11 cellular contexts compared by ENCODE assay signal in genomic region chr15:62444104-62445027, GRCh38. TPM values are rescaled to one million over a fixed set of nuclear protein-coding genes. Genes with fewer than 3 reads are reported as not detected.
DNase-seq lines count a peak whose midpoint lies in the region; ATAC-seq and TF ChIP-seq lines count a peak whose summit lies in the region.
"Had no signal": no experiment of that assay in that cellular context is flagged by ENCODE, and none has a peak within 500 bp of the region (broad histone marks: within the 10 kb centered on the region; RNA-seq: fewer than 3 reads in every experiment).

No MANE protein-coding gene starts in this region.

- in situ Hi-C loops in GM23248 (cut with MboI): no loop called here

- no peaks in the 10 kb centered on the region for H3K36me3 ChIP-seq in GM23248 (ENCODE audit: low read depth)
- no peaks in the 10 kb centered on the region for H3K36me3 ChIP-seq in SK-N-SH (replicated peaks in 1 of 2; ENCODE audit: control insufficient read depth in 1 of 2, insufficient read depth in 2 of 2, low read length in 1 of 2)
- H3K36me3 ChIP-seq in skeletal muscle satellite cell (ENCODE audit: insufficient read depth, low read length): no peaks in the 10 kb centered on the region
- no peaks in the 10 kb centered on the region for H3K36me3 ChIP-seq in prostate gland
- H3K36me3 ChIP-seq in WERI-Rb-1: no peaks in the 10 kb centered on the region

- H3F3A ChIP-seq in GM23248 (ENCODE audit: insufficient read depth) (peaks cover 41% of the 10 kb centered on the region), SK-N-SH (replicated peaks; ENCODE audit: insufficient read depth) (peaks cover 25% of the 10 kb centered on the region)

- H3K9me3 Mint-ChIP-seq in activated T-cell treated with anti-CD3 and anti-CD28 coated beads, Interleukin-2, amount 50 U/mL, for 4 hours: no peaks in the 10 kb centered on the region
- H3K9me3 Mint-ChIP-seq: WTC11 had no signal

- peak in 1 of 2 experiments; percentile 85; a peak in 1 of 4 replicates for TF ChIP-seq EP300 in SK-N-SH (IDR thresholded peaks at IDR 0.05; ENCODE audit: borderline replicate concordance in 1 of 2, low read depth in 1 of 2, low read length in 1 of 2)

- no peak for TF ChIP-seq POLR2A in prostate gland (IDR thresholded peaks at IDR 0.05)

- CTCF ChIA-PET in SK-N-SH (lab: Yijun Ruan, JAX): interaction anchor here (0.6 to 2.3 kb wide), 3 partner anchors 12 to 1217 kb away, joined by 3 to 6 read pairs (median 3); no protein-coding TSS in a partner anchor

- no peaks in the 10 kb centered on the region for H3K36me3 Mint-ChIP-seq in activated T-cell treated with anti-CD3 and anti-CD28 coated beads, Interleukin-2, amount 50 U/mL, for 4 hours (ENCODE audit: insufficient read depth)
- H3K36me3 Mint-ChIP-seq: WTC11 had no signal

- no peaks in the 10 kb centered on the region for H3K4me1 Mint-ChIP-seq in activated T-cell treated with anti-CD3 and anti-CD28 coated beads, Interleukin-2, amount 50 U/mL, for 4 hours (ENCODE audit: low read depth)

- H2AFZ ChIP-seq in GM23248 (peak overlapping the region; percentile 28; the same call in 1 of the 2 replicates), SK-N-SH (ENCODE audit: low read depth) (peak overlapping the region; percentile 14; the same call in 1 of the 2 replicates)

- H3K9me3 ChIP-seq in GM23248 (ENCODE audit: low read depth) (no peaks in the 10 kb centered on the region), SK-N-SH (no peaks in the 10 kb centered on the region), skeletal muscle satellite cell (replicated peaks; ENCODE audit: low read length) (no peaks in the 10 kb centered on the region), prostate gland (no peaks in the 10 kb centered on the region), WERI-Rb-1 (ENCODE audit: severe bottlenecking) (no peaks in the 10 kb centered on the region)

- peak overlapping the region; percentile 50 for H3K4me2 ChIP-seq in GM23248 (ENCODE audit: unreplicated experiment)
- peak overlapping the region; percentile 64 for H3K4me2 ChIP-seq in SK-N-SH
- peak overlapping the region; percentile 31 for H3K4me2 ChIP-seq in skeletal muscle satellite cell (ENCODE audit: low read length)

- 4 to 5% methylated on average over 8 of the region's 8 CpGs for WGBS in GM23248 (ENCODE audit: low coverage in 1 of 2, low lambda C conversion rate in 2 of 2, missing lambda C conversion rate in 2 of 2), 2 experiments
- WGBS in SK-N-SH (ENCODE audit: low lambda C conversion rate): 40% methylated on average over 8 of the region's 8 CpGs
- WGBS in prostate gland: 89% methylated on average over 8 of the region's 8 CpGs

- no peak for TF ChIP-seq RAD21 in SK-N-SH (IDR thresholded peaks at IDR 0.05; ENCODE audit: low read length)

- no peak for ATAC-seq in activated T-cell treated with anti-CD3 and anti-CD28 coated beads, Interleukin-2, amount 50 U/mL, for 4 hours
- no peak for ATAC-seq in GM18520 (IDR thresholded peaks at IDR 0.05; ENCODE audit: unreplicated experiment)
- ATAC-seq: WTC11 had no signal

- no peaks in the 10 kb centered on the region for H3K9me2 ChIP-seq in GM23248 (ENCODE audit: insufficient read depth)
- H3K9me2 ChIP-seq in SK-N-SH: no peaks in the 10 kb centered on the region

- H3K9ac ChIP-seq in GM23248 (peak overlapping the region; percentile 56), SK-N-SH (peak overlapping the region; percentile 38; the same call in 1 of the 2 replicates), skeletal muscle satellite cell (ENCODE audit: low read depth, low read length) (peak overlapping the region; percentile 33)

- H3K4me1 ChIP-seq in GM23248 (ENCODE audit: insufficient read depth) (peaks cover 44% of the 10 kb centered on the region), SK-N-SH (ENCODE audit: control insufficient read depth in 1 of 2, insufficient read depth in 2 of 2, low read depth in 1 of 2, low read length in 1 of 2) (peaks cover 8 to 18% of the 10 kb centered on the region in 2 experiments; a peak in 3 of 4 replicates), skeletal muscle satellite cell (ENCODE audit: control insufficient read depth, insufficient read depth, low read length) (peaks cover 40% of the 10 kb centered on the region), prostate gland (replicated peaks) (peaks cover 5% of the 10 kb centered on the region)

- H3K4me3 ChIP-seq in GM23248 (peak overlapping the region; percentile 1; the same call in 1 of the 2 replicates), SK-N-SH (ENCODE audit: low read depth in 2 of 2, low read length in 1 of 2) (no peak overlapping the region), fibroblast of villous mesenchyme (ENCODE audit: low read depth, low read length) (no peak overlapping the region), skeletal muscle satellite cell (ENCODE audit: low read length) (peak overlapping the region; percentile 17), prostate gland (no peak overlapping the region), WERI-Rb-1 (ENCODE audit: low read depth, low read length) (no peak overlapping the region)

- H3K27me3 ChIP-seq in GM23248 (replicated peaks; ENCODE audit: insufficient read depth): no peaks in the 10 kb centered on the region
- H3K27me3 ChIP-seq in SK-N-SH (ENCODE audit: insufficient read depth): no peaks in the 10 kb centered on the region
- no peaks in the 10 kb centered on the region for H3K27me3 ChIP-seq in skeletal muscle satellite cell (ENCODE audit: control insufficient read depth, insufficient read depth, low read length)
- no peaks in the 10 kb centered on the region for H3K27me3 ChIP-seq in prostate gland (replicated peaks; ENCODE audit: insufficient read depth)
- no peaks in the 10 kb centered on the region for H3K27me3 ChIP-seq in WERI-Rb-1 (ENCODE audit: insufficient read depth, low read depth, severe bottlenecking)

- peak; percentile 98 for DNase-seq in GM23248
- DNase-seq in SK-N-SH: no peak
- peak; percentile 84 for DNase-seq in fibroblast of villous mesenchyme (ENCODE audit: low read depth)
- DNase-seq in activated T-cell treated with anti-CD3 and anti-CD28 coated beads, Interleukin-2, amount 50 U/mL, for 4 hours: no peak
- no peak for DNase-seq in prostate gland (ENCODE audit: low spot score)
- DNase-seq in WERI-Rb-1: no peak
- DNase-seq: GDM1, NCI-H345 had no signal

- H3K79me2 ChIP-seq in GM23248 (ENCODE audit: insufficient read depth) (peaks cover 66% of the 10 kb centered on the region), SK-N-SH (ENCODE audit: insufficient read depth) (peaks cover 8% of the 10 kb centered on the region; the same call in 1 of the 2 replicates)

- no peaks in the 10 kb centered on the region for H4K20me1 ChIP-seq in GM23248 (ENCODE audit: insufficient read depth)
- no peaks in the 10 kb centered on the region for H4K20me1 ChIP-seq in SK-N-SH (ENCODE audit: insufficient read depth)

- POLR2A ChIA-PET in SK-N-SH (lab: Yijun Ruan, JAX): no interaction called here

- no peak for TF ChIP-seq CTCF in SK-N-SH (IDR thresholded peaks at IDR 0.05)
- no peak for TF ChIP-seq CTCF in fibroblast of villous mesenchyme (IDR thresholded peaks at IDR 0.05; ENCODE audit: insufficient read depth, low read depth, low read length)
- TF ChIP-seq CTCF in prostate gland (IDR thresholded peaks at IDR 0.05): no peak
- no peak for TF ChIP-seq CTCF in WERI-Rb-1 (IDR thresholded peaks at IDR 0.05; ENCODE audit: low read depth, low read length)

- intact Hi-C loops in prostate gland (cut with DNase I): no loop called here

- peak overlapping the region; percentile 89 for H3K27ac ChIP-seq in GM23248
- H3K27ac ChIP-seq in SK-N-SH (ENCODE audit: low read depth in 2 of 2, low read length in 1 of 2): peak overlapping the region; percentile 48 to 91; a peak in 3 of 4 replicates
- no peak overlapping the region for H3K27ac ChIP-seq in prostate gland
- H3K27ac ChIP-seq in WERI-Rb-1: no peak overlapping the region

- no peak overlapping the region for H3K4me3 Mint-ChIP-seq in activated T-cell treated with anti-CD3 and anti-CD28 coated beads, Interleukin-2, amount 50 U/mL, for 4 hours
- H3K4me3 Mint-ChIP-seq: WTC11 had no signal

- H3K27me3 Mint-ChIP-seq in activated T-cell treated with anti-CD3 and anti-CD28 coated beads, Interleukin-2, amount 50 U/mL, for 4 hours (ENCODE audit: low read depth): peaks cover 4% of the 10 kb centered on the region

TF ChIP-seq in SK-N-SH, 30 proteins besides CTCF, POLR2A, EP300 and RAD21 (continues in another document):
- TF ChIP-seq MXI1 (IDR thresholded peaks at IDR 0.05; ENCODE audit: low read depth, low read length) (no peak), PBX3 (IDR thresholded peaks at IDR 0.05) (peak; percentile 83), NFIC (IDR thresholded peaks at IDR 0.05; ENCODE audit: borderline replicate concordance) (peak; percentile 67; the same call in 1 of the 2 replicates), TCF12 (IDR thresholded peaks at IDR 0.05) (peak; percentile 96)

RNA-seq across cellular contexts. Expression of gene TLN2, which starts 54.0 kb away (rescaled TPM):
- total RNA-seq in GM23248 (2014; rRNA removed; shearing (Covaris generic)): 24.1 and 31.2 TPM in 2 replicates
- polyA plus RNA-seq in GM23248 (2016; fragmentation: Nextera tagmentation; extraction: Ambion mirVana) (14.3 and 18.3 TPM in 2 replicates), SK-N-SH (2012; rRNA removed) (25.1 and 27.2 TPM in 2 replicates)
- polyA plus RNA-seq in SK-N-SH (2012; cell fraction: cytosol; rRNA removed): 15.8 and 19.4 TPM in 2 replicates
- polyA plus RNA-seq in SK-N-SH (2012; cell fraction: nucleus; rRNA removed): 38.0 and 41.9 TPM in 2 replicates
- total RNA-seq in fibroblast of villous mesenchyme (22.5 and 35.4 TPM in 2 replicates), prostate gland (10 to 100 TPM in 1 of 2 donors, 1 to 10 TPM in 1; 5.0 to 27.0 TPM)
- 15.5 and 15.9 TPM in 2 replicates for total RNA-seq in skeletal muscle satellite cell (2012; rRNA removed)
- 1 to 10 TPM in 1 of 3 donors, under 1 TPM in 2; 0.49 to 1.1 (median 0.87) TPM for total RNA-seq in activated T-cell treated with anti-CD3 and anti-CD28 coated beads, Interleukin-2, amount 50 U/mL, for 4 hours

Comparison
In these comparisons a context has a peak if more than half of its experiments do, and no peak if none do; other contexts are left out.
1. DNase-seq: peak in GM23248 (single experiment) and fibroblast of villous mesenchyme (single experiment); none in SK-N-SH (single experiment), activated T-cell treated with anti-CD3 and anti-CD28 coated beads, Interleukin-2, amount 50 U/mL, for 4 hours (single experiment), prostate gland (single experiment) and WERI-Rb-1 (single experiment).
2. H3K27ac ChIP-seq: peak in GM23248 (single experiment) and SK-N-SH (2 of 2); none in prostate gland (0 of 2) and WERI-Rb-1 (single experiment).
3. H3K4me3 ChIP-seq: peak in GM23248 (single experiment) and skeletal muscle satellite cell (single experiment); none in SK-N-SH (0 of 2), fibroblast of villous mesenchyme (single experiment), prostate gland (0 of 2) and WERI-Rb-1 (single experiment).
4. Peak in every context shown above with its lines, with median percentiles within 50 percentile points of each other: H3K4me2 ChIP-seq and H3K9ac ChIP-seq.